In genomic region chr2:26715528-26716270, GRCh38 we compare ENCODE assay signal across 22 cellular contexts. TPM values are rescaled to one million over a fixed set of nuclear protein-coding genes. Genes with fewer than 3 reads are reported as not detected.
"Had no signal": no experiment of that assay in that cellular context is flagged by ENCODE, and none has a peak within 500 bp of the region (broad histone marks: within the 10 kb centered on the region; RNA-seq: fewer than 3 reads in every experiment).

No MANE protein-coding gene starts in this region.

- H3K36me3 ChIP-seq: heart right ventricle, left lung, lower lobe of right lung, tibial nerve, upper lobe of right lung, vagina had no signal

- FAIRE-seq: endothelial cell of umbilical vein, frontal cortex, islet of Langerhans had no signal

- H3K9me3 ChIP-seq: left lung, lower lobe of right lung, tibial nerve, upper lobe of right lung, vagina had no signal

- H3K27me3 ChIP-seq: heart right ventricle, left lung, tibial nerve, upper lobe of right lung, vagina had no signal

- ATAC-seq: heart right ventricle; left lung; lower lobe of right lung; right cardiac atrium; stimulated activated effector memory CD8-positive, alpha-beta T cell treated with anti-CD3 and anti-CD28 coated beads, Interleukin-12 subunit alpha, Interleukin-12 subunit beta, amount 100 ng/mL, for 72 hours; stimulated activated naive CD8-positive, alpha-beta T cell treated with anti-CD3 and anti-CD28 coated beads, Interleukin-15, Interleukin-2, amounts not matched to agents 100 U/mL and 50 U/mL, for 24 hours; upper lobe of right lung had no signal

- H3K4me3 ChIP-seq: coronary artery, heart right ventricle, left lung, lower lobe of right lung, tibial nerve, upper lobe of right lung, vagina had no signal

- DNase-seq: effector CD4-positive, alpha-beta T cell; endodermal cell; erythroblast; heart right ventricle; hypothalamus; left lung; lower lobe of right lung; midbrain; naive B cell; stimulated activated CD4-positive, alpha-beta T cell treated with anti-CD3 and anti-CD28 coated beads, Interleukin-4, amount 100 ng/mL, for 1 hour; stimulated activated CD8-positive, alpha-beta memory T cell treated with anti-CD3 and anti-CD28 coated beads, Interleukin-4, amount 100 ng/mL, for 48 hours; stimulated activated naive CD8-positive, alpha-beta T cell treated with anti-CD3 and anti-CD28 coated beads, Interleukin-15, Interleukin-2, amounts not matched to agents 100 U/mL and 50 U/mL, for 24 hours; upper lobe of right lung had no signal

- H3K27ac ChIP-seq: coronary artery, heart right ventricle, left lung, lower lobe of right lung, tibial nerve, upper lobe of right lung, vagina had no signal

RNA-seq across cellular contexts. Expression of gene KCNK3, which starts 23.2 kb away (rescaled TPM):
- total RNA-seq: dermis microvascular lymphatic vessel endothelial cell, endodermal cell, endothelial cell of umbilical vein had no signal
- polyA plus RNA-seq: endothelial cell of umbilical vein had no signal
